Comparison of ENCODE assay signal across 1 cellular context in the genomic region with DNA sequence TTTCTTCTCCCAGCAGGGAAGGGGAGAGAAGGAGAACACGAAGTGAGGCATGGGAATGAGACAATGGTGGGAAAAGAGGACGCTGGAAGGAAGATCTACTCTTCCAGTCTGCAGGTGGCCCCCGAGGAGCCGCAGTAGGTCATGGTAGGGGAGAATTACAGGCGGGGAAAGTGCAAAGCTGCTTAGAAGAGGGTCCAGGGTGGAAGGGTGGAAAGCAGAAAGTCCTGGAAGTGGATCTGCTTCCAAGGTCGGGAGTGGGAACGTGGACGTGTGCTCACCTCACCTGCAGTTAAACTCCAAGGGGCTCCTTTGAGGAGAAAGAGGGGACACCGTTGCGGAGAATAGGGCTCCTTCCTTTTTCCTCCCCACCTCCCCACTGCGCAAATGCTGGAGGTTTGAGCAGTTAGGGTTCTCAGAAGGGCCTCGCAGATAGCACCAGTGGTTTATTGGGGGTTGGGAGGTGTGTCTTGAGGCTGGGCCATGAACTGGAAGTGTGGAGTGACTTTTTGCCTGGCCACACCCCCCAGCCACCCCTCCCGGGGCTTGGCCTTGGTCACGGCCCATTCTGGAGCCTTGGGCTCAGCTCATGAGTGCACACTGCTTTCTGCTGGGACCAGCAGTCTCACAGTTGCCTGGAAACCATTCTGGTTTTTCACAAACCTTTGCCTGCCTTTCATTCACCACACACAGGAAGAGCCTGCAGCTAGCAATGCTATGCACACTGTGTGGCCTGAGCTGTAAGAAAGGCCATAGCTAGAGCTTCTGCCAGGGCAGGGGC.
TF ChIP-seq lines count a peak whose summit lies in the region.

No MANE protein-coding gene starts in this region.

TF ChIP-seq in GM23338, 12 proteins besides CTCF, POLR2A, EP300 and RAD21 (continued from another document):
- TF ChIP-seq, protein P1, sequence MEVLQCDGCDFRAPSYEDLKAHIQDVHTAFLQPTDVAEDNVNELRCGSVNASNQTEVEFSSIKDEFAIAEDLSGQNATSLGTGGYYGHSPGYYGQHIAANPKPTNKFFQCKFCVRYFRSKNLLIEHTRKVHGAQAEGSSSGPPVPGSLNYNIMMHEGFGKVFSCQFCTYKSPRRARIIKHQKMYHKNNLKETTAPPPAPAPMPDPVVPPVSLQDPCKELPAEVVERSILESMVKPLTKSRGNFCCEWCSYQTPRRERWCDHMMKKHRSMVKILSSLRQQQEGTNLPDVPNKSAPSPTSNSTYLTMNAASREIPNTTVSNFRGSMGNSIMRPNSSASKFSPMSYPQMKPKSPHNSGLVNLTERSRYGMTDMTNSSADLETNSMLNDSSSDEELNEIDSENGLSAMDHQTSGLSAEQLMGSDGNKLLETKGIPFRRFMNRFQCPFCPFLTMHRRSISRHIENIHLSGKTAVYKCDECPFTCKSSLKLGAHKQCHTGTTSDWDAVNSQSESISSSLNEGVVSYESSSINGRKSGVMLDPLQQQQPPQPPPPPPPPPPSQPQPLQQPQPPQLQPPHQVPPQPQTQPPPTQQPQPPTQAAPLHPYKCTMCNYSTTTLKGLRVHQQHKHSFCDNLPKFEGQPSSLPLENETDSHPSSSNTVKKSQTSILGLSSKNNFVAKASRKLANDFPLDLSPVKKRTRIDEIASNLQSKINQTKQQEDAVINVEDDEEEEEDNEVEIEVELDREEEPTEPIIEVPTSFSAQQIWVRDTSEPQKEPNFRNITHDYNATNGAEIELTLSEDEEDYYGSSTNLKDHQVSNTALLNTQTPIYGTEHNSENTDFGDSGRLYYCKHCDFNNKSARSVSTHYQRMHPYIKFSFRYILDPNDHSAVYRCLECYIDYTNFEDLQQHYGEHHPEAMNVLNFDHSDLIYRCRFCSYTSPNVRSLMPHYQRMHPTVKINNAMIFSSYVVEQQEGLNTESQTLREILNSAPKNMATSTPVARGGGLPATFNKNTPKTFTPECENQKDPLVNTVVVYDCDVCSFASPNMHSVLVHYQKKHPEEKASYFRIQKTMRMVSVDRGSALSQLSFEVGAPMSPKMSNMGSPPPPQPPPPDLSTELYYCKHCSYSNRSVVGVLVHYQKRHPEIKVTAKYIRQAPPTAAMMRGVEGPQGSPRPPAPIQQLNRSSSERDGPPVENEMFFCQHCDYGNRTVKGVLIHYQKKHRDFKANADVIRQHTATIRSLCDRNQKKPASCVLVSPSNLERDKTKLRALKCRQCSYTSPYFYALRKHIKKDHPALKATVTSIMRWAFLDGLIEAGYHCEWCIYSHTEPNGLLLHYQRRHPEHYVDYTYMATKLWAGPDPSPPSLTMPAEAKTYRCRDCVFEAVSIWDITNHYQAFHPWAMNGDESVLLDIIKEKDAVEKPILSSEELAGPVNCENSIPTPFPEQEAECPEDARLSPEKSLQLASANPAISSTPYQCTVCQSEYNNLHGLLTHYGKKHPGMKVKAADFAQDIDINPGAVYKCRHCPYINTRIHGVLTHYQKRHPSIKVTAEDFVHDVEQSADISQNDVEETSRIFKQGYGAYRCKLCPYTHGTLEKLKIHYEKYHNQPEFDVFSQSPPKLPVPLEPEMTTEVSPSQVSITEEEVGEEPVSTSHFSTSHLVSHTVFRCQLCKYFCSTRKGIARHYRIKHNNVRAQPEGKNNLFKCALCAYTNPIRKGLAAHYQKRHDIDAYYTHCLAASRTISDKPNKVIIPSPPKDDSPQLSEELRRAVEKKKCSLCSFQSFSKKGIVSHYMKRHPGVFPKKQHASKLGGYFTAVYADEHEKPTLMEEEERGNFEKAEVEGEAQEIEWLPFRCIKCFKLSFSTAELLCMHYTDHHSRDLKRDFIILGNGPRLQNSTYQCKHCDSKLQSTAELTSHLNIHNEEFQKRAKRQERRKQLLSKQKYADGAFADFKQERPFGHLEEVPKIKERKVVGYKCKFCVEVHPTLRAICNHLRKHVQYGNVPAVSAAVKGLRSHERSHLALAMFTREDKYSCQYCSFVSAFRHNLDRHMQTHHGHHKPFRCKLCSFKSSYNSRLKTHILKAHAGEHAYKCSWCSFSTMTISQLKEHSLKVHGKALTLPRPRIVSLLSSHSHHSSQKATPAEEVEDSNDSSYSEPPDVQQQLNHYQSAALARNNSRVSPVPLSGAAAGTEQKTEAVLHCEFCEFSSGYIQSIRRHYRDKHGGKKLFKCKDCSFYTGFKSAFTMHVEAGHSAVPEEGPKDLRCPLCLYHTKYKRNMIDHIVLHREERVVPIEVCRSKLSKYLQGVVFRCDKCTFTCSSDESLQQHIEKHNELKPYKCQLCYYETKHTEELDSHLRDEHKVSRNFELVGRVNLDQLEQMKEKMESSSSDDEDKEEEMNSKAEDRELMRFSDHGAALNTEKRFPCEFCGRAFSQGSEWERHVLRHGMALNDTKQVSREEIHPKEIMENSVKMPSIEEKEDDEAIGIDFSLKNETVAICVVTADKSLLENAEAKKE (CRISPR knock-in tag; IDR thresholded peaks at IDR 0.05): no peak
